In genomic region chr1:234309598-234310459, GRCh38 we compare ENCODE assay signal across 8 cellular contexts.
DNase-seq lines count a peak whose midpoint lies in the region; ATAC-seq, FAIRE-seq and TF ChIP-seq lines count a peak whose summit lies in the region.

No MANE protein-coding gene starts in this region.

- H3K4me3 ChIP-seq in body of pancreas: no peak overlapping the region

- peak; percentile 19 for FAIRE-seq in TTC549 (lab: Jason Lieb, UNC)

- no peak for TF ChIP-seq POLR2A in body of pancreas (IDR thresholded peaks at IDR 0.05)

- H3K27ac ChIP-seq in body of pancreas: no peak overlapping the region

- DNase-seq in A172 (ENCODE audit: low spot score) (peak; percentile 78), NCI-H1930 (lab: John Stamatoyannopoulos, UW) (peak; percentile 3 to 5), body of pancreas (peak; percentile 76 to 84 (median 78)), immature natural killer cell (peak; percentile 19 to 64 (median 56))
- DNase-seq in stimulated activated CD4-positive, alpha-beta T cell treated with anti-CD3 and anti-CD28 coated beads, Interleukin-1b, Interleukin-23, amount 100 ng/mL, for 1 hour (ENCODE audit: low read depth in 2 of 2): peak; percentile 50 to 51

- intact Hi-C loops in body of pancreas (cut with DNase I): loop anchor here (5.0 to 10.0 kb wide), 3 partner anchors 93 to 198 kb away; no protein-coding TSS in a partner anchor

- H3K27ac Mint-ChIP-seq in immature natural killer cell: peak overlapping the region in 2 of 6 donors; percentile 8 to 9

- peak; percentile 69 for ATAC-seq in GM18508 (IDR thresholded peaks at IDR 0.05; ENCODE audit: insufficient read depth, unreplicated experiment)
- ATAC-seq in HG02973 (IDR thresholded peaks at IDR 0.05; ENCODE audit: unreplicated experiment): peak; percentile 88
- peak; percentile 88 for ATAC-seq in body of pancreas

- no peaks in the 10 kb centered on the region for H3K9me3 Mint-ChIP-seq in immature natural killer cell

- H3K36me3 ChIP-seq in body of pancreas (replicated peaks in 1 of 2; ENCODE audit: insufficient read depth in 1 of 2, low read depth in 2 of 2): no peaks in the 10 kb centered on the region

- peaks cover 0 to 5% (median 2%) of the 10 kb centered on the region in 3 donors for H3K27me3 Mint-ChIP-seq in immature natural killer cell (ENCODE audit: low read depth in 3 of 3)

- no peaks in the 10 kb centered on the region for H3K27me3 ChIP-seq in body of pancreas

- H3K4me1 ChIP-seq in body of pancreas: peaks cover 11% of the 10 kb centered on the region

- H3K36me3 Mint-ChIP-seq in immature natural killer cell: no peaks in the 10 kb centered on the region

- H3K9me3 ChIP-seq in body of pancreas: no peaks in the 10 kb centered on the region

- TF ChIP-seq CTCF in body of pancreas (IDR thresholded peaks at IDR 0.05): peak; percentile 75 to 93 (median 85)

- peak overlapping the region in 1 of 5 donors; percentile 27 for H3K4me3 Mint-ChIP-seq in immature natural killer cell

- peaks cover 26 to 27% of the 10 kb centered on the region in 2 donors for H3K4me1 Mint-ChIP-seq in immature natural killer cell

- WGBS in body of pancreas, 2 donors: 30% methylated on average over 26 of the region's 26 CpGs

Comparison
In these comparisons a context has a peak if more than half of its experiments do, and no peak if none do; other contexts are left out.
1. DNase-seq: peak in every context shown above with its lines; median percentile 78 in A172; 78 in body of pancreas; 56 in immature natural killer cell; 50 in stimulated activated CD4-positive, alpha-beta T cell treated with anti-CD3 and anti-CD28 coated beads, Interleukin-1b, Interleukin-23, amount 100 ng/mL, for 1 hour; 4 in NCI-H1930.